Comparison of ENCODE assay signal across 1 cellular context in the genomic region with DNA sequence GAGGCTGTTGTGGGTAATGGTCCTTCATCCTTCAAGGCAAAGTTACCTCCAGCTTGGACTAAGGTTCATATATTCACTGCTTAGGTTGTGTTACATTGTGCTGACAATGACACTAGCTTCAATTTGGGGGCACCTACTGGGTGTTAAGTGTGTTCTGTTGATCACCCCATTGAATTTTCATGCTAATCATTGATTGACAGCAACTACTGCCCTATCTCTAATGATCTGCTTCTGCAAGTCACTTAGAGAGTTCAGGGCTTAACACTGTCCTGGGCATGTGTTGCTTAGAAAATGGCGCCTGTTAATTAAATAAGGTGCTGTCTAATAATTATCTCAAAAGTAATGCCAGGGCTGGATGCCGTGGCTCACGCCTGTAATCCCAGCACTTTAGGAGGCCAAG.
TF ChIP-seq lines count a peak whose summit lies in the region.

No MANE protein-coding gene starts in this region.

TF ChIP-seq in H1, 55 proteins besides CTCF, POLR2A, EP300 and RAD21:
- TF ChIP-seq SP4 (IDR thresholded peaks at IDR 0.05; ENCODE audit: low read length): no peak
- TF ChIP-seq CBX8 (IDR thresholded peaks at IDR 0.05; ENCODE audit: borderline replicate concordance, low read depth, low read length): no peak
- TF ChIP-seq GTF2F1 (IDR thresholded peaks at IDR 0.05; ENCODE audit: borderline replicate concordance, low read depth, low read length): no peak
- TF ChIP-seq, protein P1, sequence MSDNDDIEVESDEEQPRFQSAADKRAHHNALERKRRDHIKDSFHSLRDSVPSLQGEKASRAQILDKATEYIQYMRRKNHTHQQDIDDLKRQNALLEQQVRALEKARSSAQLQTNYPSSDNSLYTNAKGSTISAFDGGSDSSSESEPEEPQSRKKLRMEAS (IDR thresholded peaks at IDR 0.05): no peak
- TF ChIP-seq SAP30 (IDR thresholded peaks at IDR 0.05; ENCODE audit: insufficient read depth, insufficient replicate concordance, low read length): no peak
- no peak for TF ChIP-seq SP1 (IDR thresholded peaks at IDR 0.05; ENCODE audit: low read depth, low read length)
- no peak for TF ChIP-seq KDM4A (IDR thresholded peaks at IDR 0.05; ENCODE audit: low read depth, low read length, severe bottlenecking)
- TF ChIP-seq RXRA (IDR thresholded peaks at IDR 0.05; ENCODE audit: insufficient read depth, low read depth, low read length): no peak
- TF ChIP-seq POLR2AphosphoS5 (IDR thresholded peaks at IDR 0.05; ENCODE audit: low read depth, low read length): no peak
- no peak for TF ChIP-seq TBP (IDR thresholded peaks at IDR 0.05; ENCODE audit: low read depth, low read length)
- TF ChIP-seq, protein P2, sequence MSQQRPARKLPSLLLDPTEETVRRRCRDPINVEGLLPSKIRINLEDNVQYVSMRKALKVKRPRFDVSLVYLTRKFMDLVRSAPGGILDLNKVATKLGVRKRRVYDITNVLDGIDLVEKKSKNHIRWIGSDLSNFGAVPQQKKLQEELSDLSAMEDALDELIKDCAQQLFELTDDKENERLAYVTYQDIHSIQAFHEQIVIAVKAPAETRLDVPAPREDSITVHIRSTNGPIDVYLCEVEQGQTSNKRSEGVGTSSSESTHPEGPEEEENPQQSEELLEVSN (IDR thresholded peaks at IDR 0.05): no peak
- no peak for TF ChIP-seq SRF (IDR thresholded peaks at IDR 0.05; ENCODE audit: low read depth, low read length)
- TF ChIP-seq BRCA1 (IDR thresholded peaks at IDR 0.05; ENCODE audit: low read depth, low read length): no peak
- no peak for TF ChIP-seq KDM5A (IDR thresholded peaks at IDR 0.05; ENCODE audit: low read length)
- no peak for TF ChIP-seq EZH2 (IDR thresholded peaks at IDR 0.05; ENCODE audit: low read depth, low read length, severe bottlenecking)
- no peak for TF ChIP-seq MAFK (IDR thresholded peaks at IDR 0.05; ENCODE audit: low read depth, low read length)
TF ChIP-seq in H1: peak in this region for 0.
